Comparison of ENCODE assay signal across 27 cellular contexts in the genomic region with DNA sequence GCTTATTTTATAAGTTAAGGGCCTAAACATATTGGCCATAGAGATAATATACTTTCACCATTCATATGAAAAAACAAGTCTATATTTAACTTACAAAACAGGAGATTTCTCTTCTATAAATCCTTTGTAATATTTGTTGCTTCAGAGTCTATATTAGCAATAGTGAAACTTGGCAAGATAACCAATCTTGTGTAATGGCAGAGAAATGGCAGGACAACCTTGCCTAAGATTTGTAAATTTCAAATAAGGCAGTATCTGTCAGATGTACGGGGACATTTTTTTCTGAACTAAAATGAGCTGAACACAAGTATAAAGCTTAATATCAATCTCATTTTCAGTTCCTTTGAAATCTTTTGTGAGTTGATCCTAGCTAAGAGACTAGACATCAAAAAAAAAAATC.
"Had no signal": no experiment of that assay in that cellular context is flagged by ENCODE, and none has a peak within 500 bp of the region (broad histone marks: within the 10 kb centered on the region; RNA-seq: fewer than 3 reads in every experiment).

No MANE protein-coding gene starts in this region.

- ATAC-seq: foreskin keratinocyte, heart left ventricle had no signal

- FAIRE-seq: colon, small intestine, TTC549 had no signal

- H3K4me1 ChIP-seq: foreskin keratinocyte, heart left ventricle, left ventricle myocardium inferior, transverse colon had no signal

- H3K27ac ChIP-seq: epithelial cell of prostate, esophagus squamous epithelium, foreskin keratinocyte, heart left ventricle, left ventricle myocardium inferior, ovary, transverse colon, VCaP had no signal

- H3K27me3 ChIP-seq: esophagus squamous epithelium, foreskin keratinocyte, heart left ventricle had no signal

- H3K4me3 ChIP-seq: esophagus squamous epithelium, heart left ventricle, left ventricle myocardium inferior, ovary, transverse colon had no signal

- H3K9me3 ChIP-seq: esophagus squamous epithelium, heart left ventricle, left ventricle myocardium inferior, ovary, transverse colon had no signal

- H3K36me3 ChIP-seq: esophagus squamous epithelium, heart left ventricle, left ventricle myocardium inferior, ovary, transverse colon had no signal

- DNase-seq: activated CD4-positive, alpha-beta T cell treated with anti-CD3 and anti-CD28 coated beads for 4 hours; activated CD4-positive, alpha-beta T cell treated with anti-CD3 and anti-CD28 coated beads, Interleukin-2, amount 50 U/mL, for 4 hours; activated CD8-positive, alpha-beta memory T cell treated with anti-CD3 and anti-CD28 coated beads for 24 hours; activated effector memory CD4-positive, alpha-beta T cell treated with anti-CD3 and anti-CD28 coated beads, Interleukin-2, amount 50 U/mL, for 16 hours; activated naive CD4-positive, alpha-beta T cell treated with anti-CD3 and anti-CD28 coated beads for 36 hours; activated naive CD8-positive, alpha-beta T cell treated with anti-CD3 and anti-CD28 coated beads, Interleukin-2, amount 10 ng/mL, durations not matched to agents 7 days and 5 days; amniotic stem cell; dermis blood vessel endothelial cell; effector CD4-positive, alpha-beta T cell; esophagus squamous epithelium; foreskin keratinocyte; heart left ventricle; kidney glomerular epithelial cell; left ventricle myocardium inferior; naive B cell; nephron progenitor cell; ovary; small intestine; stimulated activated CD4-positive, alpha-beta T cell treated with anti-CD3 and anti-CD28 coated beads, Interleukin-1b, Interleukin-23, amount 100 ng/mL, for 48 hours; stimulated activated naive CD4-positive, alpha-beta T cell; SW 1271; T-helper 9 cell; transverse colon had no signal
